Comparison of ENCODE assay signal across 27 cellular contexts in the genomic region with DNA sequence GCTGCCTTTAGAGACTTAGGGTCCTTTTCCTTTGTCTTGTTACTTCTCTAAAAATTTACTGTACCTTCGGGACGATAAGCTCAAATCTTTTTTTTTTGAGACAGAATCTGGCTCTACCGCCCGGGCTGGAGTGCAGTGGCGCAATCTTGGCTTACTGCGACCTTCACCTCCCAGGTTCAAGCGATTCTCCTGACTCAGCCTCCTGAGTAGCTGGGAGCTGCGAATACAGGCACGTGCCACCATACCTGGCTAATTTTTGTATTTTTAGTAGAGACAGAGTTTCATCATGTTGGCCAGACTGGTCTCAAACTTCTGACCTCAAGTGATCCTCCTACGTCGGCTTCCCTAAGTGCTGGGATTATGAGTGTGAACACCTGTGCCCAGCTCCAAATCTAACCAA. TPM values are rescaled to one million over a fixed set of nuclear protein-coding genes. Genes with fewer than 3 reads are reported as not detected.
"Had no signal": no experiment of that assay in that cellular context is flagged by ENCODE, and none has a peak within 500 bp of the region (broad histone marks: within the 10 kb centered on the region; RNA-seq: fewer than 3 reads in every experiment).

No MANE protein-coding gene starts in this region.

- H3K36me3 Mint-ChIP-seq: natural killer cell had no signal

- H3K27ac Mint-ChIP-seq: natural killer cell; nephron; neural progenitor cell; progenitor cell of endocrine pancreas; stimulated activated memory B cell treated with anti-CD40 and anti-IgM and Interleukin-4, amounts not matched to agents 10 μg/mL and 1 μg/mL and 100 μg/mL, for 72 hours; stimulated activated naive CD8-positive, alpha-beta T cell treated with anti-CD3 and anti-CD28 coated beads, Interleukin-15, amount 100 ng/mL, for 72 hours had no signal

- ATAC-seq: natural killer cell; psoas muscle; right cardiac atrium; sciatic nerve; stimulated activated memory B cell treated with anti-CD40 and anti-IgM and Interleukin-4, amounts not matched to agents 10 μg/mL and 1 μg/mL and 100 μg/mL, for 72 hours; stimulated activated naive CD8-positive, alpha-beta T cell treated with anti-CD3 and anti-CD28 coated beads, Interleukin-15, amount 100 ng/mL, for 72 hours; stimulated activated naive CD8-positive, alpha-beta T cell treated with anti-CD3 and anti-CD28 coated beads, Interleukin-15, Interleukin-2, amounts not matched to agents 100 U/mL and 50 U/mL, for 24 hours had no signal

- H3K4me3 Mint-ChIP-seq: natural killer cell; nephron; neural progenitor cell; stimulated activated memory B cell treated with anti-CD40 and anti-IgM and Interleukin-4, amounts not matched to agents 10 μg/mL and 1 μg/mL and 100 μg/mL, for 72 hours; stimulated activated naive CD8-positive, alpha-beta T cell treated with anti-CD3 and anti-CD28 coated beads, Interleukin-15, amount 100 ng/mL, for 72 hours had no signal

- H3K9me3 Mint-ChIP-seq: natural killer cell; neural progenitor cell; stimulated activated memory B cell treated with anti-CD40 and anti-IgM and Interleukin-4, amounts not matched to agents 10 μg/mL and 1 μg/mL and 100 μg/mL, for 72 hours; stimulated activated naive CD8-positive, alpha-beta T cell treated with anti-CD3 and anti-CD28 coated beads, Interleukin-15, amount 100 ng/mL, for 72 hours had no signal

- H3K27me3 Mint-ChIP-seq: progenitor cell of endocrine pancreas; stimulated activated memory B cell treated with anti-CD40 and anti-IgM and Interleukin-4, amounts not matched to agents 10 μg/mL and 1 μg/mL and 100 μg/mL, for 72 hours; stimulated activated naive CD8-positive, alpha-beta T cell treated with anti-CD3 and anti-CD28 coated beads, Interleukin-15, amount 100 ng/mL, for 72 hours had no signal

- DNase-seq: natural killer cell; occipital lobe; ovary; posterior cingulate gyrus; psoas muscle; right cardiac atrium; spleen; stimulated activated CD4-positive, alpha-beta T cell treated with anti-CD3 and anti-CD28 coated beads, Interleukin-12 subunit alpha, Interleukin-12 subunit beta, amount 100 ng/mL, for 4 hours; stimulated activated CD4-positive, alpha-beta T cell treated with anti-CD3 and anti-CD28 coated beads, Interleukin-1b, Interleukin-23, amount 100 ng/mL, for 48 hours; stimulated activated CD4-positive, alpha-beta T cell treated with anti-CD3 and anti-CD28 coated beads, Interleukin-4, amount 100 ng/mL, for 1 hour; stimulated activated CD4-positive, alpha-beta T cell treated with anti-CD3 and anti-CD28 coated beads, Interleukin-4, amount 100 ng/mL, for 4 hours; stimulated activated CD8-positive, alpha-beta memory T cell treated with anti-CD3 and anti-CD28 coated beads, Interleukin-4, amount 100 ng/mL, for 48 hours; stimulated activated naive CD4-positive, alpha-beta T cell; stimulated activated naive CD8-positive, alpha-beta T cell treated with anti-CD3 and anti-CD28 coated beads, Interleukin-15, amount 100 ng/mL, for 72 hours; stimulated activated naive CD8-positive, alpha-beta T cell treated with anti-CD3 and anti-CD28 coated beads, Interleukin-15, Interleukin-2, amounts not matched to agents 100 U/mL and 50 U/mL, for 24 hours; substantia nigra; testis; tibial artery; transverse colon; upper lobe of left lung had no signal

- H3K4me1 Mint-ChIP-seq: natural killer cell, nephron, neural progenitor cell had no signal

RNA-seq across cellular contexts. Expression of a gene that starts 7.9 kb away (rescaled TPM):
- total RNA-seq: renal cortical epithelial cell, vagina had no signal

RNA-seq across cellular contexts. Expression of a gene that starts 55.9 kb away (rescaled TPM):
- total RNA-seq: natural killer cell had no signal
